16 cellular contexts compared by ENCODE assay signal in genomic region chr16:68909099-68909733, GRCh38.
"Had no signal": no experiment of that assay in that cellular context is flagged by ENCODE, and none has a peak within 500 bp of the region (broad histone marks: within the 10 kb centered on the region; RNA-seq: fewer than 3 reads in every experiment).

No MANE protein-coding gene starts in this region.

- FAIRE-seq: bronchial epithelial cell, keratinocyte had no signal

- H3K4me3 ChIP-seq: ovary, vagina had no signal

- ATAC-seq: activated CD8-positive, alpha-beta T cell treated with anti-CD3 and anti-CD28 coated beads for 36 hours; left ventricle myocardium superior had no signal

- H3K36me3 Mint-ChIP-seq: activated naive CD8-positive, alpha-beta T cell treated with anti-CD3 and anti-CD28 coated beads for 36 hours had no signal

- H3K27ac Mint-ChIP-seq: activated B cell treated with CpG ODN at 0.5 μM for 24 hours; activated CD8-positive, alpha-beta T cell treated with anti-CD3 and anti-CD28 coated beads for 36 hours; activated naive CD8-positive, alpha-beta T cell treated with anti-CD3 and anti-CD28 coated beads for 36 hours; mesothelial cell of epicardium had no signal

- H3K9me3 ChIP-seq: ovary, vagina had no signal

- H3K27me3 ChIP-seq: ovary, vagina had no signal

- H3K9me3 Mint-ChIP-seq: activated B cell treated with CpG ODN at 0.5 μM for 24 hours; activated CD8-positive, alpha-beta T cell treated with anti-CD3 and anti-CD28 coated beads for 36 hours; activated naive CD8-positive, alpha-beta T cell treated with anti-CD3 and anti-CD28 coated beads for 36 hours; endodermal cell; mesothelial cell of epicardium had no signal

- DNase-seq: activated B cell treated with CpG ODN at 0.5 μM for 24 hours; activated CD4-positive, alpha-beta T cell treated with anti-CD3 and anti-CD28 coated beads for 48 hours; activated CD8-positive, alpha-beta T cell treated with anti-CD3 and anti-CD28 coated beads for 36 hours; activated gamma-delta T cell treated with Interleukin-2 at 50 U/mL for 16 hours; activated naive CD8-positive, alpha-beta T cell treated with anti-CD3 and anti-CD28 coated beads for 36 hours; aorta; endodermal cell; erythroblast; left ventricle myocardium superior; ovary; stimulated activated CD4-positive, alpha-beta T cell treated with anti-CD3 and anti-CD28 coated beads, Interleukin-2, amount 100 ng/mL, for 24 hours; T-helper 2 cell had no signal

- H3K4me1 ChIP-seq: vagina had no signal

- H3K4me3 Mint-ChIP-seq: activated B cell treated with CpG ODN at 0.5 μM for 24 hours; activated CD8-positive, alpha-beta T cell treated with anti-CD3 and anti-CD28 coated beads for 36 hours; activated naive CD8-positive, alpha-beta T cell treated with anti-CD3 and anti-CD28 coated beads for 36 hours; endodermal cell; mesothelial cell of epicardium had no signal

- H3K27me3 Mint-ChIP-seq: activated B cell treated with CpG ODN at 0.5 μM for 24 hours; activated CD8-positive, alpha-beta T cell treated with anti-CD3 and anti-CD28 coated beads for 36 hours; activated naive CD8-positive, alpha-beta T cell treated with anti-CD3 and anti-CD28 coated beads for 36 hours had no signal

- H3K4me1 Mint-ChIP-seq: activated B cell treated with CpG ODN at 0.5 μM for 24 hours; activated naive CD8-positive, alpha-beta T cell treated with anti-CD3 and anti-CD28 coated beads for 36 hours had no signal

- H3K36me3 ChIP-seq: ovary had no signal

- H3K27ac ChIP-seq: vagina had no signal
